1 cellular context compared by ENCODE assay signal in the genomic region with DNA sequence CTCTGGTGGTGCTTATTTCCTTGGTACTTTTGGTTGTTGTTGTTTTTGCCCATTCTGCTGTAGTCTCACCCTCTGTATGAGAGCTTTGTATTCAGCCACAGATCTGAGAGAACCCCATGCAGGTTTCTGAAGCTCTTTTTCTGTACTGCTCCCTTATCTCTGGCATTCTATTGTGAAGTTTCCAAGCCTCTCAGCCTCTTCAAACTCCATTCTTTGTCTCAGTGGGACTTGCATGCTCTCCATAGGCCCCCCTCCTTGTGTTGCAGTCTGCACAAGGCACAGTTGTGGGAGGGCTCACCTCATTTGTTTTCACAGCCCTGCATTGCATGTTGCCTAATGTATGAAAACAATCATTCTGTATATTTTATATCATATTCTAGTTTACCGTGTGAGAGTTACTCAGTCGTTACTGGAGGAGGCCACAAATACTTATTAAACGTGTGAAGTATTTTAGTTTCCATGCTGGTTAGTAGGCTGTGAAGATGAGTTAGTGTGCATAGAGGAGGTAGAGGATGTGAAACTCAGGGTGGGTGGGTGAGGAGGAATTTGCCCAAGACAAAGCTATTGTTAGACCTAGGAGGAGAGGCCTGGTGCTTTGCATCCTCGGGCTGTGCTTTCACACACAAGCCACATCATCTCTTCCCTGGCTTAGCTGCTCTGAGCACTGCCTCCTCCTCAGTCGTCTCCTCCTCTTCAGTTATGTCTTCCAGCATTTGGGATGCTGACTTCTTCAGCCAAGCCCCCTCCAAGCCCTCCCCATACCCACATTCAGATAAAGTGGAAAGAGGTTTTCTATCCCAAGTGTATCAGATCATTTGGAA.
TF ChIP-seq lines count a peak whose summit lies in the region.

No MANE protein-coding gene starts in this region.

TF ChIP-seq in GM12878, 131 proteins besides CTCF, POLR2A, EP300 and RAD21 (continued from another document):
- TF ChIP-seq TCF7 (IDR thresholded peaks at IDR 0.05; ENCODE audit: borderline replicate concordance) (0 out of 2 replicates have a peak, but pooled peaks have one; percentile 42), ZSCAN29 (IDR thresholded peaks at IDR 0.05) (no peak), NR2F1 (conservative IDR thresholded peaks at IDR 0.05) (no peak), BACH1 (IDR thresholded peaks at IDR 0.05; ENCODE audit: borderline replicate concordance) (no peak), CHD4 (IDR thresholded peaks at IDR 0.05) (no peak), RB1 (IDR thresholded peaks at IDR 0.05; ENCODE audit: borderline replicate concordance) (no peak), SRF (IDR thresholded peaks at IDR 0.05; ENCODE audit: low read depth in 2 of 2, low read length in 2 of 2) (no peak), CHD2 (IDR thresholded peaks at IDR 0.05; ENCODE audit: borderline replicate concordance, low read depth, low read length) (peak; percentile 88), SIX5 (IDR thresholded peaks at IDR 0.05; ENCODE audit: low read depth, low read length, severe bottlenecking) (peak; percentile 9), PML (IDR thresholded peaks at IDR 0.05; ENCODE audit: low read length) (no peak), POLR2AphosphoS2 (IDR thresholded peaks at IDR 0.05; ENCODE audit: low read depth, low read length) (peak; percentile 78; the same call in 1 of the 2 replicates), ZNF207 (IDR thresholded peaks at IDR 0.05; ENCODE audit: borderline replicate concordance) (peak; percentile 32), CBX5 (IDR thresholded peaks at IDR 0.05; ENCODE audit: low read depth) (no peak), CREB1 (IDR thresholded peaks at IDR 0.05; ENCODE audit: low read depth) (no peak), IKZF1 (conservative IDR thresholded peaks at IDR 0.05) (no peak), BMI1 (IDR thresholded peaks at IDR 0.05; ENCODE audit: borderline replicate concordance) (no peak), CBFB (IDR thresholded peaks at IDR 0.05; ENCODE audit: low read depth) (peak; percentile 92), NFYA (IDR thresholded peaks at IDR 0.05; ENCODE audit: borderline replicate concordance, low read depth, low read length) (no peak), SIN3A (IDR thresholded peaks at IDR 0.05; ENCODE audit: low read depth, low read length) (no peak; the same call in 1 of the 2 replicates), STAT1 (conservative IDR thresholded peaks at IDR 0.05) (no peak), ZBED1 (IDR thresholded peaks at IDR 0.05; ENCODE audit: borderline replicate concordance) (peak; percentile 98), MYB (IDR thresholded peaks at IDR 0.05; ENCODE audit: borderline replicate concordance, low read depth, low read length) (peak; percentile 12; the same call in 1 of the 2 replicates), CHD1 (IDR thresholded peaks at IDR 0.05; ENCODE audit: low read depth, low read length) (no peak), PAX5 (IDR thresholded peaks at IDR 0.05; ENCODE audit: borderline replicate concordance, low read depth, low read length) (peak; percentile 83)
- TF ChIP-seq, protein P1, sequence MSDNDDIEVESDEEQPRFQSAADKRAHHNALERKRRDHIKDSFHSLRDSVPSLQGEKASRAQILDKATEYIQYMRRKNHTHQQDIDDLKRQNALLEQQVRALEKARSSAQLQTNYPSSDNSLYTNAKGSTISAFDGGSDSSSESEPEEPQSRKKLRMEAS (IDR thresholded peaks at IDR 0.05; ENCODE audit: low read depth, low read length), result 0 out of 2 replicates have a peak, but pooled peaks have one; percentile 6
- TF ChIP-seq, protein P2, sequence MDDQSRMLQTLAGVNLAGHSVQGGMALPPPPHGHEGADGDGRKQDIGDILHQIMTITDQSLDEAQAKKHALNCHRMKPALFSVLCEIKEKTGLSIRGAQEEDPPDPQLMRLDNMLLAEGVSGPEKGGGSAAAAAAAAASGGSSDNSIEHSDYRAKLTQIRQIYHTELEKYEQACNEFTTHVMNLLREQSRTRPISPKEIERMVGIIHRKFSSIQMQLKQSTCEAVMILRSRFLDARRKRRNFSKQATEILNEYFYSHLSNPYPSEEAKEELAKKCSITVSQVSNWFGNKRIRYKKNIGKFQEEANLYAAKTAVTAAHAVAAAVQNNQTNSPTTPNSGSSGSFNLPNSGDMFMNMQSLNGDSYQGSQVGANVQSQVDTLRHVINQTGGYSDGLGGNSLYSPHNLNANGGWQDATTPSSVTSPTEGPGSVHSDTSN (IDR thresholded peaks at IDR 0.05; ENCODE audit: insufficient replicate concordance, low read depth, low read length), result peak; percentile 14
- TF ChIP-seq, protein P3, sequence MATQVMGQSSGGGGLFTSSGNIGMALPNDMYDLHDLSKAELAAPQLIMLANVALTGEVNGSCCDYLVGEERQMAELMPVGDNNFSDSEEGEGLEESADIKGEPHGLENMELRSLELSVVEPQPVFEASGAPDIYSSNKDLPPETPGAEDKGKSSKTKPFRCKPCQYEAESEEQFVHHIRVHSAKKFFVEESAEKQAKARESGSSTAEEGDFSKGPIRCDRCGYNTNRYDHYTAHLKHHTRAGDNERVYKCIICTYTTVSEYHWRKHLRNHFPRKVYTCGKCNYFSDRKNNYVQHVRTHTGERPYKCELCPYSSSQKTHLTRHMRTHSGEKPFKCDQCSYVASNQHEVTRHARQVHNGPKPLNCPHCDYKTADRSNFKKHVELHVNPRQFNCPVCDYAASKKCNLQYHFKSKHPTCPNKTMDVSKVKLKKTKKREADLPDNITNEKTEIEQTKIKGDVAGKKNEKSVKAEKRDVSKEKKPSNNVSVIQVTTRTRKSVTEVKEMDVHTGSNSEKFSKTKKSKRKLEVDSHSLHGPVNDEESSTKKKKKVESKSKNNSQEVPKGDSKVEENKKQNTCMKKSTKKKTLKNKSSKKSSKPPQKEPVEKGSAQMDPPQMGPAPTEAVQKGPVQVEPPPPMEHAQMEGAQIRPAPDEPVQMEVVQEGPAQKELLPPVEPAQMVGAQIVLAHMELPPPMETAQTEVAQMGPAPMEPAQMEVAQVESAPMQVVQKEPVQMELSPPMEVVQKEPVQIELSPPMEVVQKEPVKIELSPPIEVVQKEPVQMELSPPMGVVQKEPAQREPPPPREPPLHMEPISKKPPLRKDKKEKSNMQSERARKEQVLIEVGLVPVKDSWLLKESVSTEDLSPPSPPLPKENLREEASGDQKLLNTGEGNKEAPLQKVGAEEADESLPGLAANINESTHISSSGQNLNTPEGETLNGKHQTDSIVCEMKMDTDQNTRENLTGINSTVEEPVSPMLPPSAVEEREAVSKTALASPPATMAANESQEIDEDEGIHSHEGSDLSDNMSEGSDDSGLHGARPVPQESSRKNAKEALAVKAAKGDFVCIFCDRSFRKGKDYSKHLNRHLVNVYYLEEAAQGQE (IDR thresholded peaks at IDR 0.05; ENCODE audit: low read depth, low read length), result no peak; the same call in 1 of the 2 replicates
